1 cellular context compared by ENCODE assay signal in the genomic region with DNA sequence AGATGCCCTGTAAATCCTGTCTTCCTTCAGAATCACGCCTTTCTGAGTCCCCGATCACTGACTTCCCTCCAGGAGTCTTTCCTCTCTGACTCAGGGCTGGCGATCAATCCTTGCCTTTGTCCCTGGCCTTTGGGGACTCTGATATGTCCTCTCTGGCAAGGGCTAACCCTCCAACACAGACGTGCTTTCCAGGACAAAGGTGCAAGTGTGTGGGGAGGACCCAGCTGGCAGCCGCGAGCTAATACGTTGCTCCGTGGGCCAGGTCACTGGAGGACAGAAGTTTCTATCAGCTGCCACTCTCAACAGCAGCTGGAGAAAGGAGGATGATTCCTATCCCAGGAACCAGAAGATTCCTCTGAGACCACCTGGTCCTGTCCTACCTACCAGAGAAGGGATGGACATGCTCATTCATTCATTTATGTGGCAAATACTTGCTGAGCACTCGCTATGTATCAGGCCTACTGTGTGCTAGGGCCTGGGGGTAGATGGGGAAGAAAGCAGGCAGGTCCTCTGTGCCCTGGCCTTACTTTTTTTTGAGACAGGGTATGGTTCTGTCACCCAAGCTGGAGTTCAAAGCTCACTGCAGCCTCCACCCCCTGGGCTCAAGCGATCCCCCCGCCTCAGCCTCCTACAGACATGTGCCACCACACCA.
TF ChIP-seq lines count a peak whose summit lies in the region.

No MANE protein-coding gene starts in this region.

TF ChIP-seq in HepG2, 621 proteins besides CTCF, POLR2A, EP300 and RAD21 (continued from another document):
- TF ChIP-seq, protein P1, sequence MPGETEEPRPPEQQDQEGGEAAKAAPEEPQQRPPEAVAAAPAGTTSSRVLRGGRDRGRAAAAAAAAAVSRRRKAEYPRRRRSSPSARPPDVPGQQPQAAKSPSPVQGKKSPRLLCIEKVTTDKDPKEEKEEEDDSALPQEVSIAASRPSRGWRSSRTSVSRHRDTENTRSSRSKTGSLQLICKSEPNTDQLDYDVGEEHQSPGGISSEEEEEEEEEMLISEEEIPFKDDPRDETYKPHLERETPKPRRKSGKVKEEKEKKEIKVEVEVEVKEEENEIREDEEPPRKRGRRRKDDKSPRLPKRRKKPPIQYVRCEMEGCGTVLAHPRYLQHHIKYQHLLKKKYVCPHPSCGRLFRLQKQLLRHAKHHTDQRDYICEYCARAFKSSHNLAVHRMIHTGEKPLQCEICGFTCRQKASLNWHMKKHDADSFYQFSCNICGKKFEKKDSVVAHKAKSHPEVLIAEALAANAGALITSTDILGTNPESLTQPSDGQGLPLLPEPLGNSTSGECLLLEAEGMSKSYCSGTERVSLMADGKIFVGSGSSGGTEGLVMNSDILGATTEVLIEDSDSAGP (CRISPR knock-in tag; IDR thresholded peaks at IDR 0.05; ENCODE audit: borderline replicate concordance), result peak; percentile 39; the same call in 1 of the 2 replicates
- TF ChIP-seq ZMYM2 (CRISPR knock-in tag; IDR thresholded peaks at IDR 0.05) (0 out of 2 replicates have a peak, but pooled peaks have one; percentile 45), ATF7-NPFF (CRISPR knock-in tag; IDR thresholded peaks at IDR 0.05; ENCODE audit: low read depth) (0 out of 2 replicates have a peak, but pooled peaks have one; percentile 37), SALL1 (CRISPR knock-in tag; IDR thresholded peaks at IDR 0.05) (0 out of 2 replicates have a peak, but pooled peaks have one; percentile 8), ZNF225 (CRISPR knock-in tag; IDR thresholded peaks at IDR 0.05) (peak; percentile 46; the same call in 1 of the 2 replicates), KDM1A (CRISPR knock-in tag; IDR thresholded peaks at IDR 0.05) (no peak), TOPORS (CRISPR knock-in tag; IDR thresholded peaks at IDR 0.05) (0 out of 2 replicates have a peak, but pooled peaks have one; percentile 47), NR2F6 (IDR thresholded peaks at IDR 0.05) (no peak), NR2F6 (CRISPR knock-in tag; IDR thresholded peaks at IDR 0.05) (0 out of 2 replicates have a peak, but pooled peaks have one; percentile 7), ZNF430 (CRISPR knock-in tag; IDR thresholded peaks at IDR 0.05) (peak; percentile 47; the same call in 1 of the 2 replicates), NFKBIZ (CRISPR knock-in tag; IDR thresholded peaks at IDR 0.05) (no peak), MZF1 (CRISPR knock-in tag; IDR thresholded peaks at IDR 0.05; ENCODE audit: borderline replicate concordance) (no peak), ZNF713 (CRISPR knock-in tag; IDR thresholded peaks at IDR 0.05) (no peak), CC2D1A (CRISPR knock-in tag; IDR thresholded peaks at IDR 0.05) (0 out of 2 replicates have a peak, but pooled peaks have one; percentile 57), CEBPG (CRISPR knock-in tag; IDR thresholded peaks at IDR 0.05) (no peak), XBP1 (CRISPR knock-in tag; IDR thresholded peaks at IDR 0.05) (no peak), ZNF274 (CRISPR knock-in tag; IDR thresholded peaks at IDR 0.05) (no peak), RXRA (CRISPR knock-in tag; IDR thresholded peaks at IDR 0.05) (peak; percentile 72), PLRG1 (conservative IDR thresholded peaks at IDR 0.05) (no peak), NCOR1 (IDR thresholded peaks at IDR 0.05; ENCODE audit: borderline replicate concordance, low read length) (0 out of 2 replicates have a peak, but pooled peaks have one; percentile 6), HNF4G (IDR thresholded peaks at IDR 0.05; ENCODE audit: borderline replicate concordance, low read depth, low read length) (peak; percentile 0; the same call in 1 of the 2 replicates), HNF4G (CRISPR knock-in tag; IDR thresholded peaks at IDR 0.05; ENCODE audit: borderline replicate concordance, low read depth) (no peak), SPEN (CRISPR knock-in tag; IDR thresholded peaks at IDR 0.05; ENCODE audit: low read depth) (peak; percentile 35; the same call in 1 of the 2 replicates)
- TF ChIP-seq, protein P2, sequence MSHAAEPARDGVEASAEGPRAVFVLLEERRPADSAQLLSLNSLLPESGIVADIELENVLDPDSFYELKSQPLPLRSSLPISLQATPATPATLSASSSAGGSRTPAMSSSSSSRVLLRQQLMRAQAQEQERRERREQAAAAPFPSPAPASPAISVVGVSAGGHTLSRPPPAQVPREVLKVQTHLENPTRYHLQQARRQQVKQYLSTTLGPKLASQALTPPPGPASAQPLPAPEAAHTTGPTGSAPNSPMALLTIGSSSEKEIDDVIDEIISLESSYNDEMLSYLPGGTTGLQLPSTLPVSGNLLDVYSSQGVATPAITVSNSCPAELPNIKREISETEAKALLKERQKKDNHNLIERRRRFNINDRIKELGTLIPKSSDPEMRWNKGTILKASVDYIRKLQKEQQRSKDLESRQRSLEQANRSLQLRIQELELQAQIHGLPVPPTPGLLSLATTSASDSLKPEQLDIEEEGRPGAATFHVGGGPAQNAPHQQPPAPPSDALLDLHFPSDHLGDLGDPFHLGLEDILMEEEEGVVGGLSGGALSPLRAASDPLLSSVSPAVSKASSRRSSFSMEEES (CRISPR knock-in tag; IDR thresholded peaks at IDR 0.05), result no peak
- TF ChIP-seq, protein P3, sequence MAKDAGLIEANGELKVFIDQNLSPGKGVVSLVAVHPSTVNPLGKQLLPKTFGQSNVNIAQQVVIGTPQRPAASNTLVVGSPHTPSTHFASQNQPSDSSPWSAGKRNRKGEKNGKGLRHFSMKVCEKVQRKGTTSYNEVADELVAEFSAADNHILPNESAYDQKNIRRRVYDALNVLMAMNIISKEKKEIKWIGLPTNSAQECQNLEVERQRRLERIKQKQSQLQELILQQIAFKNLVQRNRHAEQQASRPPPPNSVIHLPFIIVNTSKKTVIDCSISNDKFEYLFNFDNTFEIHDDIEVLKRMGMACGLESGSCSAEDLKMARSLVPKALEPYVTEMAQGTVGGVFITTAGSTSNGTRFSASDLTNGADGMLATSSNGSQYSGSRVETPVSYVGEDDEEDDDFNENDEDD (CRISPR knock-in tag; IDR thresholded peaks at IDR 0.05; ENCODE audit: borderline replicate concordance), result no peak
- TF ChIP-seq, protein P4, sequence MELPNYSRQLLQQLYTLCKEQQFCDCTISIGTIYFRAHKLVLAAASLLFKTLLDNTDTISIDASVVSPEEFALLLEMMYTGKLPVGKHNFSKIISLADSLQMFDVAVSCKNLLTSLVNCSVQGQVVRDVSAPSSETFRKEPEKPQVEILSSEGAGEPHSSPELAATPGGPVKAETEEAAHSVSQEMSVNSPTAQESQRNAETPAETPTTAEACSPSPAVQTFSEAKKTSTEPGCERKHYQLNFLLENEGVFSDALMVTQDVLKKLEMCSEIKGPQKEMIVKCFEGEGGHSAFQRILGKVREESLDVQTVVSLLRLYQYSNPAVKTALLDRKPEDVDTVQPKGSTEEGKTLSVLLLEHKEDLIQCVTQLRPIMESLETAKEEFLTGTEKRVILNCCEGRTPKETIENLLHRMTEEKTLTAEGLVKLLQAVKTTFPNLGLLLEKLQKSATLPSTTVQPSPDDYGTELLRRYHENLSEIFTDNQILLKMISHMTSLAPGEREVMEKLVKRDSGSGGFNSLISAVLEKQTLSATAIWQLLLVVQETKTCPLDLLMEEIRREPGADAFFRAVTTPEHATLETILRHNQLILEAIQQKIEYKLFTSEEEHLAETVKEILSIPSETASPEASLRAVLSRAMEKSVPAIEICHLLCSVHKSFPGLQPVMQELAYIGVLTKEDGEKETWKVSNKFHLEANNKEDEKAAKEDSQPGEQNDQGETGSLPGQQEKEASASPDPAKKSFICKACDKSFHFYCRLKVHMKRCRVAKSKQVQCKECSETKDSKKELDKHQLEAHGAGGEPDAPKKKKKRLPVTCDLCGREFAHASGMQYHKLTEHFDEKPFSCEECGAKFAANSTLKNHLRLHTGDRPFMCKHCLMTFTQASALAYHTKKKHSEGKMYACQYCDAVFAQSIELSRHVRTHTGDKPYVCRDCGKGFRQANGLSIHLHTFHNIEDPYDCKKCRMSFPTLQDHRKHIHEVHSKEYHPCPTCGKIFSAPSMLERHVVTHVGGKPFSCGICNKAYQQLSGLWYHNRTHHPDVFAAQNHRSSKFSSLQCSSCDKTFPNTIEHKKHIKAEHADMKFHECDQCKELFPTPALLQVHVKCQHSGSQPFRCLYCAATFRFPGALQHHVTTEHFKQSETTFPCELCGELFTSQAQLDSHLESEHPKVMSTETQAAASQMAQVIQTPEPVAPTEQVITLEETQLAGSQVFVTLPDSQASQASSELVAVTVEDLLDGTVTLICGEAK (IDR thresholded peaks at IDR 0.05), result no peak
- TF ChIP-seq, protein P4 (CRISPR knock-in tag; IDR thresholded peaks at IDR 0.05), result 0 out of 2 replicates have a peak, but pooled peaks have one; percentile 18
- TF ChIP-seq, protein P5, sequence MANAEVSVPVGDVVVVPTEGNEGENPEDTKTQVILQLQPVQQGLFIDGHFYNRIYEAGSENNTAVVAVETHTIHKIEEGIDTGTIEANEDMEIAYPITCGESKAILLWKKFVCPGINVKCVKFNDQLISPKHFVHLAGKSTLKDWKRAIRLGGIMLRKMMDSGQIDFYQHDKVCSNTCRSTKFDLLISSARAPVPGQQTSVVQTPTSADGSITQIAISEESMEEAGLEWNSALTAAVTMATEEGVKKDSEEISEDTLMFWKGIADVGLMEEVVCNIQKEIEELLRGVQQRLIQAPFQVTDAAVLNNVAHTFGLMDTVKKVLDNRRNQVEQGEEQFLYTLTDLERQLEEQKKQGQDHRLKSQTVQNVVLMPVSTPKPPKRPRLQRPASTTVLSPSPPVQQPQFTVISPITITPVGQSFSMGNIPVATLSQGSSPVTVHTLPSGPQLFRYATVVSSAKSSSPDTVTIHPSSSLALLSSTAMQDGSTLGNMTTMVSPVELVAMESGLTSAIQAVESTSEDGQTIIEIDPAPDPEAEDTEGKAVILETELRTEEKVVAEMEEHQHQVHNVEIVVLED (CRISPR knock-in tag; IDR thresholded peaks at IDR 0.05; ENCODE audit: borderline replicate concordance), result peak; percentile 17; the same call in 1 of the 2 replicates
- TF ChIP-seq, protein P6, sequence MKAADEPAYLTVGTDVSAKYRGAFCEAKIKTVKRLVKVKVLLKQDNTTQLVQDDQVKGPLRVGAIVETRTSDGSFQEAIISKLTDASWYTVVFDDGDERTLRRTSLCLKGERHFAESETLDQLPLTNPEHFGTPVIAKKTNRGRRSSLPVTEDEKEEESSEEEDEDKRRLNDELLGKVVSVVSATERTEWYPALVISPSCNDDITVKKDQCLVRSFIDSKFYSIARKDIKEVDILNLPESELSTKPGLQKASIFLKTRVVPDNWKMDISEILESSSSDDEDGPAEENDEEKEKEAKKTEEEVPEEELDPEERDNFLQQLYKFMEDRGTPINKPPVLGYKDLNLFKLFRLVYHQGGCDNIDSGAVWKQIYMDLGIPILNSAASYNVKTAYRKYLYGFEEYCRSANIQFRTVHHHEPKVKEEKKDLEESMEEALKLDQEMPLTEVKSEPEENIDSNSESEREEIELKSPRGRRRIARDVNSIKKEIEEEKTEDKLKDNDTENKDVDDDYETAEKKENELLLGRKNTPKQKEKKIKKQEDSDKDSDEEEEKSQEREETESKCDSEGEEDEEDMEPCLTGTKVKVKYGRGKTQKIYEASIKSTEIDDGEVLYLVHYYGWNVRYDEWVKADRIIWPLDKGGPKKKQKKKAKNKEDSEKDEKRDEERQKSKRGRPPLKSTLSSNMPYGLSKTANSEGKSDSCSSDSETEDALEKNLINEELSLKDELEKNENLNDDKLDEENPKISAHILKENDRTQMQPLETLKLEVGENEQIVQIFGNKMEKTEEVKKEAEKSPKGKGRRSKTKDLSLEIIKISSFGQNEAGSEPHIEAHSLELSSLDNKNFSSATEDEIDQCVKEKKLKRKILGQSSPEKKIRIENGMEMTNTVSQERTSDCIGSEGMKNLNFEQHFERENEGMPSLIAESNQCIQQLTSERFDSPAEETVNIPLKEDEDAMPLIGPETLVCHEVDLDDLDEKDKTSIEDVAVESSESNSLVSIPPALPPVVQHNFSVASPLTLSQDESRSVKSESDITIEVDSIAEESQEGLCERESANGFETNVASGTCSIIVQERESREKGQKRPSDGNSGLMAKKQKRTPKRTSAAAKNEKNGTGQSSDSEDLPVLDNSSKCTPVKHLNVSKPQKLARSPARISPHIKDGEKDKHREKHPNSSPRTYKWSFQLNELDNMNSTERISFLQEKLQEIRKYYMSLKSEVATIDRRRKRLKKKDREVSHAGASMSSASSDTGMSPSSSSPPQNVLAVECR (CRISPR knock-in tag; IDR thresholded peaks at IDR 0.05; ENCODE audit: borderline replicate concordance), result 0 out of 2 replicates have a peak, but pooled peaks have one; percentile 26
TF ChIP-seq in HepG2: peak in this region for 34.
